In the genomic region with DNA sequence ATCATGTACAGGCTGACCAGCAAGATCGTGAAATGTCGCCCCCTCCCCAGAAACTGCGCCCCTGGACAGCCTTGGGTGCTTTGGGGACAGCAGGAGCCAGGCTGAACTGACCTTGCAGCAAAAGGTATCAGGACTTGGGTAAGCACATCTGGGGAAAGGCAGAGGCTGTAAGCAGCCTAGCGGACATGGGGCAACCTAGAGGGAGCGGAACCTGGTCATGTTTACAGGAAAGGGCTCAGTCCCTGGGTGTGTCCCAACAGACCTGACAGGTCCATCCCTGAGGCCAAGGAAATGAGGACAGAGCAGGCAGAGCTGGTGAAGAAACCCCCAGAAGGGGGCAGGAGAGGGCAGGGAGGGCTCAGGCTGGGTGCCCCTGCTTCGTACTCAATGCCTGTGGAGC, we compare ENCODE assay signal across 1 cellular context.
TF ChIP-seq lines count a peak whose summit lies in the region.

No MANE protein-coding gene starts in this region.

TF ChIP-seq in HepG2, 621 proteins besides CTCF, POLR2A, EP300 and RAD21:
- TF ChIP-seq ZNF792 (CRISPR knock-in tag; IDR thresholded peaks at IDR 0.05) (no peak), ZNF761 (CRISPR knock-in tag; conservative IDR thresholded peaks at IDR 0.05) (no peak), SAFB2 (CRISPR knock-in tag; IDR thresholded peaks at IDR 0.05; ENCODE audit: borderline replicate concordance, low read depth) (no peak), ZKSCAN5 (CRISPR knock-in tag; IDR thresholded peaks at IDR 0.05) (no peak)
- TF ChIP-seq, protein P1, sequence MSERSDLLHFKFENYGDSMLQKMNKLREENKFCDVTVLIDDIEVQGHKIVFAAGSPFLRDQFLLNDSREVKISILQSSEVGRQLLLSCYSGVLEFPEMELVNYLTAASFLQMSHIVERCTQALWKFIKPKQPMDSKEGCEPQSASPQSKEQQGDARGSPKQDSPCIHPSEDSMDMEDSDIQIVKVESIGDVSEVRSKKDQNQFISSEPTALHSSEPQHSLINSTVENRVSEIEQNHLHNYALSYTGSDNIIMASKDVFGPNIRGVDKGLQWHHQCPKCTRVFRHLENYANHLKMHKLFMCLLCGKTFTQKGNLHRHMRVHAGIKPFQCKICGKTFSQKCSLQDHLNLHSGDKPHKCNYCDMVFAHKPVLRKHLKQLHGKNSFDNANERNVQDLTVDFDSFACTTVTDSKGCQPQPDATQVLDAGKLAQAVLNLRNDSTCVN (CRISPR knock-in tag; IDR thresholded peaks at IDR 0.05; ENCODE audit: borderline replicate concordance), result no peak
- TF ChIP-seq, protein P2, sequence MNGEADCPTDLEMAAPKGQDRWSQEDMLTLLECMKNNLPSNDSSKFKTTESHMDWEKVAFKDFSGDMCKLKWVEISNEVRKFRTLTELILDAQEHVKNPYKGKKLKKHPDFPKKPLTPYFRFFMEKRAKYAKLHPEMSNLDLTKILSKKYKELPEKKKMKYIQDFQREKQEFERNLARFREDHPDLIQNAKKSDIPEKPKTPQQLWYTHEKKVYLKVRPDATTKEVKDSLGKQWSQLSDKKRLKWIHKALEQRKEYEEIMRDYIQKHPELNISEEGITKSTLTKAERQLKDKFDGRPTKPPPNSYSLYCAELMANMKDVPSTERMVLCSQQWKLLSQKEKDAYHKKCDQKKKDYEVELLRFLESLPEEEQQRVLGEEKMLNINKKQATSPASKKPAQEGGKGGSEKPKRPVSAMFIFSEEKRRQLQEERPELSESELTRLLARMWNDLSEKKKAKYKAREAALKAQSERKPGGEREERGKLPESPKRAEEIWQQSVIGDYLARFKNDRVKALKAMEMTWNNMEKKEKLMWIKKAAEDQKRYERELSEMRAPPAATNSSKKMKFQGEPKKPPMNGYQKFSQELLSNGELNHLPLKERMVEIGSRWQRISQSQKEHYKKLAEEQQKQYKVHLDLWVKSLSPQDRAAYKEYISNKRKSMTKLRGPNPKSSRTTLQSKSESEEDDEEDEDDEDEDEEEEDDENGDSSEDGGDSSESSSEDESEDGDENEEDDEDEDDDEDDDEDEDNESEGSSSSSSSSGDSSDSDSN (CRISPR knock-in tag; IDR thresholded peaks at IDR 0.05), result no peak
